Comparison of ENCODE assay signal across 23 cellular contexts in genomic region chr10:117991701-117992100, GRCh38.
"Had no signal": no experiment of that assay in that cellular context is flagged by ENCODE, and none has a peak within 500 bp of the region (broad histone marks: within the 10 kb centered on the region; RNA-seq: fewer than 3 reads in every experiment).

No MANE protein-coding gene starts in this region.

- ATAC-seq: K562, Panc1, PC-3 had no signal

- H3K4me3 ChIP-seq: K562 had no signal

- H3K9me3 ChIP-seq: SK-N-SH had no signal

- DNase-seq: MV-4-11, NCI-H1048, NCI-H1105, NCI-H1417, NCI-H1436 treated with DMSO at 0.1 percent for 48 hours, NCI-H1694, NCI-H187 treated with DMSO at 0.1 percent for 48 hours, NCI-H2029 treated with DMSO at 0.1 percent for 48 hours, NCI-H2171 treated with DMSO at 0.1 percent for 48 hours, NCI-H345, NCI-H446 treated with DMSO at 0.1 percent for 48 hours, NCI-H510A treated with DMSO at 0.1 percent for 48 hours, NCI-H526, NCI-H774, PC-3, SHP77, SK-N-SH, SW 1271, T-helper 1 cell had no signal

- H3K27ac ChIP-seq: HL-60, RWPE1 had no signal
